9 cellular contexts compared by ENCODE assay signal in the genomic region with DNA sequence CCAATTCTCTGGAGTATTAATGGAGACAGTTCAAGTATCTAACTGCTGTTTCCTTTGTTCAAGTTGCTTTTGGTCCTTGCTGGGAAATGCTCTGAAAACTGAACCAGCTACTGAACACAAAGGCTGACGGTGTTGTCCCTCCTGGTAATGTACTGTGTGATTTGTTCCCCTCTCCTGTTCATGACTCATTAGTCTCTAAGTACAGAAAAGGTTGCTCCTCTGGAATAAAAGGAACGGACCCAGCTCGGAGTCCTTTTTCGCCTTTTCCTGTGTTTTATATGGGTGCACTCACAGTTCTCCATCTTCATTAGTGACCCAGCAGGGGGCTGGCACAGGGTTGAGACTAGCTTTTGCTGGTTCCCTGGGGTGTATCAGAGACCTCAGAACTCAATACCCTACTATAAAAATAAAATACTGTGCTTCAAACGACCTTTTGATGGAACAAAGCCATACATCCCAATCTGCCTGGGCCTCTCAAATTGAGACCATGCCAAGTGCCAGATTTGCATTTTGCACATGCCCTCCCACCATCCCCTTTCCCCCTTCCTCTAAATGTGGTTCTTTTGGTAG.
DNase-seq lines count a peak whose midpoint lies in the region; ATAC-seq, FAIRE-seq and TF ChIP-seq lines count a peak whose summit lies in the region.
"Had no signal": no experiment of that assay in that cellular context is flagged by ENCODE, and none has a peak within 500 bp of the region (broad histone marks: within the 10 kb centered on the region; RNA-seq: fewer than 3 reads in every experiment).

No MANE protein-coding gene starts in this region.

- DNase-seq in right cardiac atrium = no peak
- no peak for DNase-seq in left cardiac atrium
- DNase-seq in SK-MEL-5 (ENCODE audit: low read depth, low spot score) = peak; percentile 88
- peak; percentile 83 for DNase-seq in kidney epithelial cell (ENCODE audit: low read depth)
- no peak for DNase-seq in vagina (ENCODE audit: extremely low spot score in 2 of 2)
- no peak for DNase-seq in D721Med (ENCODE audit: insufficient read length, low spot score)
- DNase-seq in NK-92 treated with Interleukin-12 subunit alpha and Interleukin-12 subunit beta, amount 100 ng/mL, for 24 hours (lab: John Stamatoyannopoulos, UW) = no peak

- H3K4me1 ChIP-seq in right cardiac atrium (ENCODE audit: control insufficient read depth, insufficient read depth, low read length) (no peaks in the 10 kb centered on the region), vagina (peaks cover 14% of the 10 kb centered on the region)

- in situ Hi-C loops in SK-MEL-5 (cut with HindIII; ENCODE audit: low pct_unique_long_range_greater_than_20kb, low sequenced_read_pairs) = no loop called here

- no peak for FAIRE-seq in D721Med (lab: Jason Lieb, UNC)

- TF ChIP-seq CTCF in kidney epithelial cell (IDR thresholded peaks at IDR 0.05; ENCODE audit: insufficient read depth, low read length, poor library complexity, severe bottlenecking) (no peak), vagina (IDR thresholded peaks at IDR 0.05) (no peak), D721Med (IDR thresholded peaks at IDR 0.05; ENCODE audit: insufficient read depth, missing control alignments) (no peak)

- no peak overlapping the region for H3K27ac ChIP-seq in right cardiac atrium (ENCODE audit: low read length)
- peak overlapping the region; percentile 59 for H3K27ac ChIP-seq in vagina

- intact Hi-C loops in right cardiac atrium (cut with DNase I) = loop anchor here in 1 of 4 donors (10.0 kb wide), 1 partner anchor 146 kb away; no protein-coding TSS in a partner anchor
- intact Hi-C loops in left cardiac atrium (cut with DNase I) = no loop called here
- intact Hi-C loops in vagina (cut with DNase I) = no loop called here

- 71% methylated on average over 5 of the region's 5 CpGs for WGBS in right cardiac atrium

- H3K4me3 ChIP-seq in right cardiac atrium (ENCODE audit: low read length) = no peak overlapping the region
- no peak overlapping the region for H3K4me3 ChIP-seq in kidney epithelial cell (ENCODE audit: low read depth, low read length)
- no peak overlapping the region for H3K4me3 ChIP-seq in vagina

- ATAC-seq in right cardiac atrium = peak; percentile 50 to 73
- no peak for ATAC-seq in left cardiac atrium
- ATAC-seq in HG02610 (IDR thresholded peaks at IDR 0.05; ENCODE audit: unreplicated experiment) = no peak
- ATAC-seq: WTC11 had no signal

- TF ChIP-seq POLR2A in vagina (IDR thresholded peaks at IDR 0.05) = no peak

- H3K27me3 ChIP-seq in right cardiac atrium (ENCODE audit: control insufficient read depth, insufficient read depth) (no peaks in the 10 kb centered on the region), kidney epithelial cell (ENCODE audit: control insufficient read depth, insufficient read depth, low read length) (no peaks in the 10 kb centered on the region), vagina (no peaks in the 10 kb centered on the region)

- H3K36me3 ChIP-seq in kidney epithelial cell (ENCODE audit: control insufficient read depth, insufficient read depth, low read length) (no peaks in the 10 kb centered on the region), vagina (no peaks in the 10 kb centered on the region)

- no peaks in the 10 kb centered on the region for H3K9me3 ChIP-seq in right cardiac atrium (ENCODE audit: control insufficient read depth, low read length)
- no peaks in the 10 kb centered on the region for H3K9me3 ChIP-seq in vagina

Comparison
In these comparisons a context has a peak if more than half of its experiments do, and no peak if none do; other contexts are left out.
1. ATAC-seq: peak in right cardiac atrium (2 of 2); none in left cardiac atrium (0 of 2) and HG02610 (single experiment).
2. DNase-seq: peak in SK-MEL-5 (single experiment) and kidney epithelial cell (single experiment); none in right cardiac atrium (0 of 3), left cardiac atrium (single experiment), vagina (0 of 2), D721Med (single experiment) and NK-92 treated with Interleukin-12 subunit alpha and Interleukin-12 subunit beta, amount 100 ng/mL, for 24 hours (single experiment).